Comparison of ENCODE assay signal across 13 cellular contexts in the genomic region with DNA sequence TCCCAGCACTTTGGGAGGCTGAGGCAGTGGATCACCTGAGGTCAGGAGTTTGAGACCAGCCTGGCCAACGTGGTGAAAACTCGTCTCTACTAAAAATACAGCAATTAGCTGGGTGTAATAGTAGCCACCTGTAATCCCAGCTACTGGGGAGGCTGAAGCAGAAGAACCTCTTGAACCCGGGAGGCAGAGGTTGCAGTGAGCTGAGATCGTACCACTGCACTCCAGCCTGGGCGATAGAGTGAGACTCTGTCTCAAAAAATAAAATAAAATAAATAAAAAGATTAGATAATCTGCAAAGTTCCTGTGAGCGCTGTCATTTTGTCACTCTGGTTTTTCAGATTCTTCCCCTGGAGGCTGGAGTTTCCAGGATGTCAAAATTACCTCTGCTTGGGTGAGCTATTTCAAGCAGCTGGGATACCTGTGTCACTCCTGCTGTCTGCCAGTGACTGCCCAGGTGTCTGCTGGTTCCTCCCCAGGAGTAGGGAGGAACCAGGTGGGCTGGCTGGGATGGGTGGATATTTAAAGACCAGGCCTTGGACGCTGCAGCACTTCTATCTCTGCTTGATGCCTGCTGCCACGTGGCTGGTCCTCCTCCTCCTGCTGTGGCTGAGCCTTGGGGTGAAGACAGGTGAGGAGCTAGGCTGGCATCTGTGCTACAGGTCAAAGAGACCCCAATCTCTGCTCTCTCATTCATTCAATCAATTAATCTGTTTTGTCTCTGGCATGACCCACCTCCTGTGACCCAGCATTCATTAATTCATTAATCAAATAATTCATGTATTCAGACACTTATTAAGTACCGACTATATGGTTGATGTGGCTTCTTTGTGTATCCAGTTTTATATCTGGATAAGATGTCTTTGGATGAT.
"Had no signal": no experiment of that assay in that cellular context is flagged by ENCODE, and none has a peak within 500 bp of the region (broad histone marks: within the 10 kb centered on the region; RNA-seq: fewer than 3 reads in every experiment).

No MANE protein-coding gene starts in this region.

- H3K27me3 Mint-ChIP-seq: activated CD4-positive, alpha-beta T cell treated with anti-CD3 and anti-CD28 coated beads, Interleukin-2, amount 10 ng/mL, durations not matched to agents 24 days and 14 days; activated naive CD8-positive, alpha-beta T cell; naive thymus-derived CD4-positive, alpha-beta T cell; stimulated activated naive CD8-positive, alpha-beta T cell treated with anti-CD3 and anti-CD28 coated beads, Interleukin-15, amount 100 ng/mL, for 72 hours had no signal

- H3K27ac Mint-ChIP-seq: activated CD4-positive, alpha-beta T cell treated with anti-CD3 and anti-CD28 coated beads, Interleukin-2, amount 10 ng/mL, durations not matched to agents 24 days and 14 days; activated naive CD8-positive, alpha-beta T cell; stimulated activated naive CD8-positive, alpha-beta T cell treated with anti-CD3 and anti-CD28 coated beads, Interleukin-15, amount 100 ng/mL, for 72 hours had no signal

- H3K4me1 Mint-ChIP-seq: stimulated activated naive CD8-positive, alpha-beta T cell treated with anti-CD3 and anti-CD28 coated beads, Interleukin-15, amount 100 ng/mL, for 72 hours had no signal

- H3K4me3 ChIP-seq: lung, sigmoid colon, vagina had no signal

- H3K27ac ChIP-seq: foreskin keratinocyte, sigmoid colon, vagina had no signal

- H3K9me3 ChIP-seq: sigmoid colon, vagina had no signal

- ATAC-seq: foreskin keratinocyte; left cardiac atrium; naive thymus-derived CD4-positive, alpha-beta T cell; stimulated activated naive CD8-positive, alpha-beta T cell treated with anti-CD3 and anti-CD28 coated beads, Interleukin-15, amount 100 ng/mL, for 72 hours had no signal

- H3K36me3 ChIP-seq: vagina had no signal

- H3K9me3 Mint-ChIP-seq: activated CD4-positive, alpha-beta T cell treated with anti-CD3 and anti-CD28 coated beads, Interleukin-2, amount 10 ng/mL, durations not matched to agents 24 days and 14 days; naive thymus-derived CD4-positive, alpha-beta T cell; stimulated activated naive CD8-positive, alpha-beta T cell treated with anti-CD3 and anti-CD28 coated beads, Interleukin-15, amount 100 ng/mL, for 72 hours had no signal

- H3K27me3 ChIP-seq: sigmoid colon, vagina had no signal

- FAIRE-seq: bronchial epithelial cell had no signal

- H3K4me3 Mint-ChIP-seq: activated CD4-positive, alpha-beta T cell treated with anti-CD3 and anti-CD28 coated beads, Interleukin-2, amount 10 ng/mL, durations not matched to agents 24 days and 14 days; activated naive CD8-positive, alpha-beta T cell; naive thymus-derived CD4-positive, alpha-beta T cell; stimulated activated naive CD8-positive, alpha-beta T cell treated with anti-CD3 and anti-CD28 coated beads, Interleukin-15, amount 100 ng/mL, for 72 hours had no signal

- DNase-seq: activated CD4-positive, alpha-beta T cell treated with anti-CD3 and anti-CD28 coated beads, Interleukin-2, amount 10 ng/mL, durations not matched to agents 24 days and 14 days; activated gamma-delta T cell; foreskin keratinocyte; left cardiac atrium; naive thymus-derived CD4-positive, alpha-beta T cell; occipital lobe; sigmoid colon; stimulated activated CD4-positive, alpha-beta T cell treated with anti-CD3 and anti-CD28 coated beads, Interleukin-2, amount 100 ng/mL, for 48 hours had no signal
